8 cellular contexts compared by ENCODE assay signal in the genomic region with DNA sequence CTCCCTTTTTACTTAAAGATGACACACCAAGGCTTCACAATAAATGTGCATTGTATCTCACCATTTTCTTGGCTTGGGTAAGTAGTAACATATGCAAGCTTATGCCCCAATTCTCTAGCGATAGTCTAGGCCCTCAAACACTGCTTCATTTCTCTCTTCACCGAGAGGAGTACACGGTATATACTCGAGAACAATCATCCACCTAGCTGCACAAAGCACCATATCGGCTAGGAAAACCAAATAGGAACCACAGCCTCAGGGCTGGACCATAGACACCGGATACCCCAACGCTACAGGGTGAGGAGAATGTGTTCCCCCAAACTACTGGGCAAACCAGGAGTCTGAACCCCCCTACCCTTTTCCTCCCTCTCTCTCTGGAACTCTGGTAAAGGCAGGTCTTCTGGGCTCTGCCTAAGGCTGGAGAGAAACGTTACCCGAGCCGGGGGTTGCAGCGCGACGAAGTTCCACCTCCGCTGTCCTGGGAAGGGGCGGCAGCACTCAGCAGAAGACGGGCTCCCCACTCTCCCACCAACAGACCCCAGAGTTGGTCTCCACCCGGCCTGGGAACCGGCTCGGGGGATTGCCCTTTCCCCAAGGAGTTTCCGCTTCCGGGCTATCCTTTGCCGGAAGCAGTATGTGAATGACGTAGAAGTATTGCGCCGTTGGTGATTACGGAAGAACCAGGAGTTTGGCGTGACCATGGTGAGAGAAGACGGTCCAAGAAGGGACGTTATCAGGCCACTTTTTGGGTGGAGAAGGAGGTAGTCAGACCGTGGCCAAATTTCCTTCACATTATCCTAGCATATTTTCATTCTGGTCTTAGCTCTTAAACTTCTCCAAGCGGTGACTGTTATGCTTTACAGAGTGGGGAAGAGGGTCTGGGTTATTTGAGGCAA. TPM values are rescaled to one million over a fixed set of nuclear protein-coding genes. Genes with fewer than 3 reads are reported as not detected.
DNase-seq lines count a peak whose midpoint lies in the region; ATAC-seq and TF ChIP-seq lines count a peak whose summit lies in the region.

A gene with protein sequence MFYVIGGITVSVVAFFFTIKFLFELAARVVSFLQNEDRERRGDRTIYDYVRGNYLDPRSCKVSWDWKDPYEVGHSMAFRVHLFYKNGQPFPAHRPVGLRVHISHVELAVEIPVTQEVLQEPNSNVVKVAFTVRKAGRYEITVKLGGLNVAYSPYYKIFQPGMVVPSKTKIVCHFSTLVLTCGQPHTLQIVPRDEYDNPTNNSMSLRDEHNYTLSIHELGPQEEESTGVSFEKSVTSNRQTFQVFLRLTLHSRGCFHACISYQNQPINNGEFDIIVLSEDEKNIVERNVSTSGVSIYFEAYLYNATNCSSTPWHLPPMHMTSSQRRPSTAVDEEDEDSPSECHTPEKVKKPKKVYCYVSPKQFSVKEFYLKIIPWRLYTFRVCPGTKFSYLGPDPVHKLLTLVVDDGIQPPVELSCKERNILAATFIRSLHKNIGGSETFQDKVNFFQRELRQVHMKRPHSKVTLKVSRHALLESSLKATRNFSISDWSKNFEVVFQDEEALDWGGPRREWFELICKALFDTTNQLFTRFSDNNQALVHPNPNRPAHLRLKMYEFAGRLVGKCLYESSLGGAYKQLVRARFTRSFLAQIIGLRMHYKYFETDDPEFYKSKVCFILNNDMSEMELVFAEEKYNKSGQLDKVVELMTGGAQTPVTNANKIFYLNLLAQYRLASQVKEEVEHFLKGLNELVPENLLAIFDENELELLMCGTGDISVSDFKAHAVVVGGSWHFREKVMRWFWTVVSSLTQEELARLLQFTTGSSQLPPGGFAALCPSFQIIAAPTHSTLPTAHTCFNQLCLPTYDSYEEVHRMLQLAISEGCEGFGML (minus strand): TSS at position 582 of the 896 bp plus-strand sequence. CDS start 27,465 bp downstream, outside the sequence.
A gene with protein sequence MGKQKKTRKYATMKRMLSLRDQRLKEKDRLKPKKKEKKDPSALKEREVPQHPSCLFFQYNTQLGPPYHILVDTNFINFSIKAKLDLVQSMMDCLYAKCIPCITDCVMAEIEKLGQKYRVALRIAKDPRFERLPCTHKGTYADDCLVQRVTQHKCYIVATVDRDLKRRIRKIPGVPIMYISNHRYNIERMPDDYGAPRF (plus strand): TSS at position 646 of the 896 bp plus-strand sequence. CDS start 54 bp downstream, at position 700.

- peak; percentile 95 for ATAC-seq in HG02571 (IDR thresholded peaks at IDR 0.05; ENCODE audit: unreplicated experiment)
- ATAC-seq in heart right ventricle, result peak; percentile 97 to 100 (median 99)
- peak; percentile 95 for ATAC-seq in aorta (ENCODE audit: low FRiP score)

- peaks cover 13% of the 10 kb centered on the region for H3K36me3 Mint-ChIP-seq in activated naive CD8-positive, alpha-beta T cell treated with anti-CD3 and anti-CD28 coated beads for 36 hours

- H3K4me3 ChIP-seq in GM08714 (ENCODE audit: low read length) (peak within 1 kb of the TSS; percentile 88), heart right ventricle (peak within 1 kb of the TSS; percentile 65 to 93 (median 82)), aorta (ENCODE audit: low read length in 2 of 2) (peak within 1 kb of the TSS; percentile 72 to 91)

- no peak for TF ChIP-seq CTCF in heart right ventricle (IDR thresholded peaks at IDR 0.05)

- peaks cover 37% of the 10 kb centered on the region for H3K4me1 Mint-ChIP-seq in activated naive CD8-positive, alpha-beta T cell treated with anti-CD3 and anti-CD28 coated beads for 36 hours

- H3K27me3 ChIP-seq in heart right ventricle, result no peaks in the 10 kb centered on the region
- no peaks in the 10 kb centered on the region for H3K27me3 ChIP-seq in aorta (ENCODE audit: control insufficient read depth in 1 of 2, insufficient read depth in 2 of 2, low read length in 1 of 2)

- no peaks in the 10 kb centered on the region for H3K27me3 Mint-ChIP-seq in activated naive CD8-positive, alpha-beta T cell treated with anti-CD3 and anti-CD28 coated beads for 36 hours

- H3K27ac ChIP-seq in heart right ventricle (peak within 1 kb of the TSS in 9 of 10 donors; percentile 70 to 90 (median 86)), aorta (ENCODE audit: low read depth in 1 of 2, low read length in 2 of 2) (peak within 1 kb of the TSS; percentile 2 to 34)

- H3K9me3 ChIP-seq in heart right ventricle (no peaks in the 10 kb centered on the region), aorta (ENCODE audit: control insufficient read depth, low read length) (no peaks in the 10 kb centered on the region)

- H3K27ac Mint-ChIP-seq in activated naive CD8-positive, alpha-beta T cell treated with anti-CD3 and anti-CD28 coated beads for 36 hours, result peak within 1 kb of the TSS; percentile 95

- no peaks in the 10 kb centered on the region for H3K9me3 Mint-ChIP-seq in activated naive CD8-positive, alpha-beta T cell treated with anti-CD3 and anti-CD28 coated beads for 36 hours

- peak; percentile 84 for DNase-seq in activated naive CD8-positive, alpha-beta T cell treated with anti-CD3 and anti-CD28 coated beads for 36 hours
- DNase-seq in heart right ventricle (peak; percentile 68 to 90), pulmonary artery endothelial cell (ENCODE audit: low read depth, low spot score) (peak; percentile 65), aorta (peak; percentile 84 to 89), GDM1 (lab: John Stamatoyannopoulos, UW) (no peak)

- H3K36me3 ChIP-seq in heart right ventricle (peaks cover 0 to 33% (median 14%) of the 10 kb centered on the region in 9 donors), aorta (ENCODE audit: control insufficient read depth in 1 of 2, insufficient read depth in 2 of 2, low read length in 1 of 2) (peaks cover 0 to 2% of the 10 kb centered on the region in 2 donors)

- H3K4me1 ChIP-seq in heart right ventricle (peaks cover 0 to 53% (median 37%) of the 10 kb centered on the region in 9 donors), aorta (ENCODE audit: control insufficient read depth in 1 of 2, insufficient read depth in 2 of 2, low read length in 2 of 2) (no peaks in the 10 kb centered on the region)

- intact Hi-C loops in heart right ventricle (cut with DNase I), result loop anchor here in 4 of 10 donors (2.0 to 10.0 kb wide), 6 partner anchors 50 to 108 kb away; a partner anchor contains a TSS
- intact Hi-C loops in aorta (cut with DNase I), result loop anchor here (2.0 to 10.0 kb wide), 5 partner anchors 40 to 210 kb away; a partner anchor contains a TSS

- peak within 1 kb of the TSS; percentile 98 for H3K4me3 Mint-ChIP-seq in activated naive CD8-positive, alpha-beta T cell treated with anti-CD3 and anti-CD28 coated beads for 36 hours

- WGBS in heart right ventricle, 2 donors, result 0% methylated on average over 31 of the region's 31 CpGs
- 0% methylated on average over 31 of the region's 31 CpGs for WGBS in aorta, 2 donors

TF ChIP-seq in PFSK-1, 5 proteins besides CTCF, POLR2A, EP300 and RAD21:
- peak; percentile 86 for TF ChIP-seq POLR2AphosphoS5 (IDR thresholded peaks at IDR 0.05; ENCODE audit: low read depth, low read length)
- TF ChIP-seq, protein P1, sequence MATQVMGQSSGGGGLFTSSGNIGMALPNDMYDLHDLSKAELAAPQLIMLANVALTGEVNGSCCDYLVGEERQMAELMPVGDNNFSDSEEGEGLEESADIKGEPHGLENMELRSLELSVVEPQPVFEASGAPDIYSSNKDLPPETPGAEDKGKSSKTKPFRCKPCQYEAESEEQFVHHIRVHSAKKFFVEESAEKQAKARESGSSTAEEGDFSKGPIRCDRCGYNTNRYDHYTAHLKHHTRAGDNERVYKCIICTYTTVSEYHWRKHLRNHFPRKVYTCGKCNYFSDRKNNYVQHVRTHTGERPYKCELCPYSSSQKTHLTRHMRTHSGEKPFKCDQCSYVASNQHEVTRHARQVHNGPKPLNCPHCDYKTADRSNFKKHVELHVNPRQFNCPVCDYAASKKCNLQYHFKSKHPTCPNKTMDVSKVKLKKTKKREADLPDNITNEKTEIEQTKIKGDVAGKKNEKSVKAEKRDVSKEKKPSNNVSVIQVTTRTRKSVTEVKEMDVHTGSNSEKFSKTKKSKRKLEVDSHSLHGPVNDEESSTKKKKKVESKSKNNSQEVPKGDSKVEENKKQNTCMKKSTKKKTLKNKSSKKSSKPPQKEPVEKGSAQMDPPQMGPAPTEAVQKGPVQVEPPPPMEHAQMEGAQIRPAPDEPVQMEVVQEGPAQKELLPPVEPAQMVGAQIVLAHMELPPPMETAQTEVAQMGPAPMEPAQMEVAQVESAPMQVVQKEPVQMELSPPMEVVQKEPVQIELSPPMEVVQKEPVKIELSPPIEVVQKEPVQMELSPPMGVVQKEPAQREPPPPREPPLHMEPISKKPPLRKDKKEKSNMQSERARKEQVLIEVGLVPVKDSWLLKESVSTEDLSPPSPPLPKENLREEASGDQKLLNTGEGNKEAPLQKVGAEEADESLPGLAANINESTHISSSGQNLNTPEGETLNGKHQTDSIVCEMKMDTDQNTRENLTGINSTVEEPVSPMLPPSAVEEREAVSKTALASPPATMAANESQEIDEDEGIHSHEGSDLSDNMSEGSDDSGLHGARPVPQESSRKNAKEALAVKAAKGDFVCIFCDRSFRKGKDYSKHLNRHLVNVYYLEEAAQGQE (IDR thresholded peaks at IDR 0.05; ENCODE audit: insufficient read depth in 1 of 2, low read depth in 2 of 2, low read length in 2 of 2), result no peak
- TF ChIP-seq FOXP2 (optimal IDR thresholded peaks at IDR 0.05; ENCODE audit: borderline replicate concordance, extremely low read depth, extremely low read length, insufficient read depth), result no peak
- peak; percentile 60; the same call in 1 of the 2 replicates for TF ChIP-seq TAF1 (IDR thresholded peaks at IDR 0.05; ENCODE audit: borderline replicate concordance, insufficient read depth, low read length)
- peak; percentile 98; the same call in 1 of the 2 replicates for TF ChIP-seq SIN3A (IDR thresholded peaks at IDR 0.05; ENCODE audit: borderline replicate concordance, insufficient read depth, low read length)

RNA-seq across cellular contexts. Expression of the first gene that starts in this region (rescaled TPM):
- 9.1 TPM for polyA plus RNA-seq in PFSK-1 (2012; ENCODE audit: insufficient read length, low read depth)
- total RNA-seq in activated naive CD8-positive, alpha-beta T cell treated with anti-CD3 and anti-CD28 coated beads for 36 hours, result 10 to 100 TPM; 29.9 to 37.7 TPM
- total RNA-seq in heart right ventricle, result 10 to 100 TPM; 18.1 to 27.2 (median 20.9) TPM
- 1 to 10 TPM; 8.8 to 8.9 TPM for polyA plus RNA-seq in heart right ventricle
- total RNA-seq in pulmonary artery endothelial cell, result 32.2 and 34.4 TPM in 2 replicates
- total RNA-seq in aorta, result 10 to 100 TPM; 32.7 to 35.7 TPM
- polyA plus RNA-seq in aorta, result 10 to 100 TPM in 1 of 2 donors, 1 to 10 TPM in 1; 3.9 to 11.1 TPM

RNA-seq across cellular contexts. Expression of the second gene that starts in this region (rescaled TPM):
- polyA plus RNA-seq in PFSK-1 (2012; ENCODE audit: insufficient read length, low read depth), result 15.8 TPM
- total RNA-seq in activated naive CD8-positive, alpha-beta T cell treated with anti-CD3 and anti-CD28 coated beads for 36 hours, result 100 to 1,000 TPM in 1 of 2 experiments, 10 to 100 TPM in 1; 95.5 to 103 TPM
- total RNA-seq in heart right ventricle (10 to 100 TPM; 31.7 to 45.5 (median 37.2) TPM), pulmonary artery endothelial cell (32.0 and 54.1 TPM in 2 replicates), aorta (10 to 100 TPM; 40.8 to 42.4 TPM)
- polyA plus RNA-seq in heart right ventricle (10 to 100 TPM in 1 of 2 donors, 1 to 10 TPM in 1; 3.4 to 20.8 TPM), aorta (10 to 100 TPM; 22.6 to 25.9 TPM)
